ENCODE assay signal across 9 cellular contexts in genomic region chr19:35120492-35120891, GRCh38. TPM values are rescaled to one million over a fixed set of nuclear protein-coding genes. Genes with fewer than 3 reads are reported as not detected.
DNase-seq lines count a peak whose midpoint lies in the region; ATAC-seq and TF ChIP-seq lines count a peak whose summit lies in the region.
"Had no signal": no experiment of that assay in that cellular context is flagged by ENCODE, and none has a peak within 500 bp of the region (broad histone marks: within the 10 kb centered on the region; RNA-seq: fewer than 3 reads in every experiment).

No MANE protein-coding gene starts in this region.

- TF ChIP-seq POLR2A in gastrocnemius medialis (IDR thresholded peaks at IDR 0.05) = no peak

- H3K9me3 ChIP-seq in colonic mucosa (no peaks in the 10 kb centered on the region), gastrocnemius medialis (no peaks in the 10 kb centered on the region)

- H3K9ac ChIP-seq in colonic mucosa (ENCODE audit: low read depth in 2 of 2, low read length in 2 of 2) = peak overlapping the region in 1 of 2 donors; percentile 80

- peak; percentile 8 for ATAC-seq in gastrocnemius medialis
- no peak for ATAC-seq in GM19455 (IDR thresholded peaks at IDR 0.05; ENCODE audit: unreplicated experiment)
- no peak for ATAC-seq in activated naive CD4-positive, alpha-beta T cell treated with anti-CD3 and anti-CD28 coated beads, Interleukin-2, amount 50 U/mL, for 72 hours
- no peak for ATAC-seq in HG02884 (IDR thresholded peaks at IDR 0.05; ENCODE audit: unreplicated experiment)

- no peaks in the 10 kb centered on the region for H3K9me3 Mint-ChIP-seq in activated naive CD4-positive, alpha-beta T cell treated with anti-CD3 and anti-CD28 coated beads, Interleukin-2, amount 50 U/mL, for 72 hours

- H3K27me3 ChIP-seq in colonic mucosa (no peaks in the 10 kb centered on the region), gastrocnemius medialis (no peaks in the 10 kb centered on the region)

- no peak overlapping the region for H3K27ac Mint-ChIP-seq in activated naive CD4-positive, alpha-beta T cell treated with anti-CD3 and anti-CD28 coated beads, Interleukin-2, amount 50 U/mL, for 72 hours

- in situ Hi-C loops in gastrocnemius medialis (cut with MboI; ENCODE audit: low sequenced_read_pairs in 4 of 4) = no loop called here

- intact Hi-C loops in colonic mucosa (cut with DNase I) = no loop called here
- intact Hi-C loops in gastrocnemius medialis (cut with DNase I; ENCODE audit: low total_unique reads) = no loop called here

- H3K27ac ChIP-seq in colonic mucosa (peak overlapping the region; percentile 92), gastrocnemius medialis (peak overlapping the region; percentile 60 to 93 (median 92))

- DNase-seq in DMS 273 treated with DMSO at 0.1 percent for 48 hours (lab: John Stamatoyannopoulos, UW) (peak; percentile 97), NCI-H2196 treated with DMSO at 0.1 percent for 48 hours (lab: John Stamatoyannopoulos, UW; ENCODE audit: unreplicated experiment) (peak; percentile 95), colonic mucosa (peak; percentile 70), gastrocnemius medialis (peak in 1 of 2 donors; percentile 56), NCI-H2029 (lab: John Stamatoyannopoulos, UW) (no peak)
- no peak for DNase-seq in activated naive CD4-positive, alpha-beta T cell treated with anti-CD3 and anti-CD28 coated beads, Interleukin-2, amount 50 U/mL, for 72 hours (ENCODE audit: low spot score in 2 of 2)
- DNase-seq: NCI-H1930 had no signal

- H3K4me3 ChIP-seq in colonic mucosa (peak overlapping the region; percentile 10), gastrocnemius medialis (no peak overlapping the region)

- no peaks in the 10 kb centered on the region for H3K36me3 Mint-ChIP-seq in activated naive CD4-positive, alpha-beta T cell treated with anti-CD3 and anti-CD28 coated beads, Interleukin-2, amount 50 U/mL, for 72 hours

- H3K4me1 ChIP-seq in colonic mucosa (peaks cover 13% of the 10 kb centered on the region), gastrocnemius medialis (peaks cover 21 to 33% of the 10 kb centered on the region in 2 donors)

- H3K36me3 ChIP-seq in colonic mucosa (no peaks in the 10 kb centered on the region), gastrocnemius medialis (no peaks in the 10 kb centered on the region)

- TF ChIP-seq CTCF in colonic mucosa (IDR thresholded peaks at IDR 0.05) (no peak), gastrocnemius medialis (IDR thresholded peaks at IDR 0.05 in 4 of 5, conservative IDR thresholded peaks at IDR 0.05 in 1 of 5) (no peak)

RNA-seq across cellular contexts. Expression of gene FXYD3, which starts 4.9 kb away (rescaled TPM):
- total RNA-seq in colonic mucosa (1,000 to 10,000 TPM; 1,386 to 2,836 TPM), gastrocnemius medialis (10 to 100 TPM in 1 of 4 donors, under 1 TPM in 1, not detected in 2; 0.26 to 13.4 TPM)
- total RNA-seq in activated naive CD4-positive, alpha-beta T cell treated with anti-CD3 and anti-CD28 coated beads, Interleukin-2, amount 50 U/mL, for 72 hours = not detected

RNA-seq across cellular contexts. Expression of gene LGI4, which starts 14.4 kb away (rescaled TPM):
- total RNA-seq in colonic mucosa = 10 to 100 TPM in 1 of 2 donors, 1 to 10 TPM in 1; 5.8 to 10.2 TPM
- total RNA-seq in gastrocnemius medialis = 10 to 100 TPM; 16.1 to 31.5 (median 27.2) TPM
- total RNA-seq in activated naive CD4-positive, alpha-beta T cell treated with anti-CD3 and anti-CD28 coated beads, Interleukin-2, amount 50 U/mL, for 72 hours = 1 to 10 TPM; 1.5 to 2.7 TPM

RNA-seq across cellular contexts. Expression of gene FXYD1, which starts 18.1 kb away (rescaled TPM):
- total RNA-seq in colonic mucosa (10 to 100 TPM in 1 of 2 donors, 1 to 10 TPM in 1; 8.8 to 15.1 TPM), gastrocnemius medialis (100 to 1,000 TPM; 215 to 235 (median 225) TPM)
- 1 to 10 TPM; 1.4 to 2.1 TPM for total RNA-seq in activated naive CD4-positive, alpha-beta T cell treated with anti-CD3 and anti-CD28 coated beads, Interleukin-2, amount 50 U/mL, for 72 hours

RNA-seq across cellular contexts. Expression of gene FXYD7, which starts 22.6 kb away (rescaled TPM):
- total RNA-seq in colonic mucosa (under 1 TPM; 0.47 to 0.61 TPM), gastrocnemius medialis (under 1 TPM in 1 of 4 donors, not detected in 3; 0.40 TPM)
- 1 to 10 TPM in 1 of 2 donors, under 1 TPM in 1; 0.82 to 1.8 TPM for total RNA-seq in activated naive CD4-positive, alpha-beta T cell treated with anti-CD3 and anti-CD28 coated beads, Interleukin-2, amount 50 U/mL, for 72 hours

RNA-seq across cellular contexts. Expression of gene FXYD5, which starts 34.0 kb away (rescaled TPM):
- total RNA-seq in colonic mucosa = 10 to 100 TPM; 20.3 to 23.6 TPM
- 10 to 100 TPM in 3 of 4 donors, 1 to 10 TPM in 1; 5.2 to 23.3 (median 14.3) TPM for total RNA-seq in gastrocnemius medialis
- total RNA-seq in activated naive CD4-positive, alpha-beta T cell treated with anti-CD3 and anti-CD28 coated beads, Interleukin-2, amount 50 U/mL, for 72 hours = 100 to 1,000 TPM; 279 to 283 TPM

Comparison
In these comparisons a context has a peak if more than half of its experiments do, and no peak if none do; other contexts are left out.
1. DNase-seq: peak in DMS 273 treated with DMSO at 0.1 percent for 48 hours (single experiment), NCI-H2196 treated with DMSO at 0.1 percent for 48 hours (single experiment) and colonic mucosa (single experiment); none in activated naive CD4-positive, alpha-beta T cell treated with anti-CD3 and anti-CD28 coated beads, Interleukin-2, amount 50 U/mL, for 72 hours (0 of 2) and NCI-H2029 (single experiment).
2. ATAC-seq: peak in gastrocnemius medialis (2 of 2); none in GM19455 (single experiment), activated naive CD4-positive, alpha-beta T cell treated with anti-CD3 and anti-CD28 coated beads, Interleukin-2, amount 50 U/mL, for 72 hours (0 of 2) and HG02884 (single experiment).
3. RNA of gene FXYD3, which starts 4.9 kb away (total RNA-seq): 1,386 to 2,836 TPM in colonic mucosa; 0.26 to 13.4 TPM in gastrocnemius medialis and not detected in activated naive CD4-positive, alpha-beta T cell treated with anti-CD3 and anti-CD28 coated beads, Interleukin-2, amount 50 U/mL, for 72 hours; every median in the first group is over 10 times any median in the second.
4. RNA of gene FXYD1, which starts 18.1 kb away (total RNA-seq): 215 to 235 TPM in gastrocnemius medialis; 8.8 to 15.1 TPM in colonic mucosa and 1.4 to 2.1 TPM in activated naive CD4-positive, alpha-beta T cell treated with anti-CD3 and anti-CD28 coated beads, Interleukin-2, amount 50 U/mL, for 72 hours; every median in the first group is over 10 times any median in the second.